1 cellular context compared by ENCODE assay signal in the genomic region with DNA sequence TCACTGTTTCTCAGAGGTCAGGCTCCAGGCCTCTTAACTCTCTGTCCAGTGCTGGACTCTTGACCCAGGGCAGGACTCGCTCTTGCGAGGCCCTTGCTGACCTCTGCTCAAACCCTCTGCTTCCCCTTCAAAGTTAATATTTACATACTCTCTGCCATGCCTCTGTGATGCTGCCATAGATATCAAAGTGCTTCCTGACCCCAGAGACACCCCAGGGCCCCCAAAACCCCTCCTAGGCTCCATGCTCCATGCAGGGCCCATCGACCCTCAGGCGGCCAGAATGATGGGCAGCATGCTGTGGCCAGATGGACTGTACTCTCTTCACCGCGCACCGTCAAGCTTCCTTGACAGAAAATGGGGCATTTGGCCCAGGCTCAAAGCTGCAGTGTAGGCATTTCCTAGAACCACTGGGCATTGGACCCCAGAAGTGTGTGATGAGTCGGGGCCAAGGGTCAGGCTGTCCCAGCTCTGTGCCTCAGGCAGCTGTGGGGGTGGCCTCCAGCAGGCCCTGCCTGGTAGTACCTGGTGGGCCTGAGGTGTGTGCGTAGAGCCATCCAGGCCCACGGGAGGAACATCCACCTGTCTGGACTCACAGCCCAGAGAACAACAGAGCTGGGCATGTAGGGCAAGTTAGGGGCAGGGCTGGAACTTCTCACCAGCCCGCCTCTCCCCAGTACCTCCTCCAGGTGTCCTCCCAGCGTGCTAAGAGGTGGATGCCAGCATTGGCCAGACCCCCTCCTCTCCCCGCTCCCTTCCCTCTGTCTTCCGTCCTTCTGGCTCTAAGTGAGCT.
A peak's percentile ranks its signal among the peaks of the same experiment; 100 is the strongest.
TF ChIP-seq lines count a peak whose summit lies in the region.

No MANE protein-coding gene starts in this region.

TF ChIP-seq in HepG2, 621 proteins besides CTCF, POLR2A, EP300 and RAD21 (continued from another document and continues in another):
- TF ChIP-seq, protein P1, sequence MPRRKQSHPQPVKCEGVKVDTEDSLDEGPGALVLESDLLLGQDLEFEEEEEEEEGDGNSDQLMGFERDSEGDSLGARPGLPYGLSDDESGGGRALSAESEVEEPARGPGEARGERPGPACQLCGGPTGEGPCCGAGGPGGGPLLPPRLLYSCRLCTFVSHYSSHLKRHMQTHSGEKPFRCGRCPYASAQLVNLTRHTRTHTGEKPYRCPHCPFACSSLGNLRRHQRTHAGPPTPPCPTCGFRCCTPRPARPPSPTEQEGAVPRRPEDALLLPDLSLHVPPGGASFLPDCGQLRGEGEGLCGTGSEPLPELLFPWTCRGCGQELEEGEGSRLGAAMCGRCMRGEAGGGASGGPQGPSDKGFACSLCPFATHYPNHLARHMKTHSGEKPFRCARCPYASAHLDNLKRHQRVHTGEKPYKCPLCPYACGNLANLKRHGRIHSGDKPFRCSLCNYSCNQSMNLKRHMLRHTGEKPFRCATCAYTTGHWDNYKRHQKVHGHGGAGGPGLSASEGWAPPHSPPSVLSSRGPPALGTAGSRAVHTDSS (CRISPR knock-in tag; conservative IDR thresholded peaks at IDR 0.05) = no peak
- TF ChIP-seq, protein P2, sequence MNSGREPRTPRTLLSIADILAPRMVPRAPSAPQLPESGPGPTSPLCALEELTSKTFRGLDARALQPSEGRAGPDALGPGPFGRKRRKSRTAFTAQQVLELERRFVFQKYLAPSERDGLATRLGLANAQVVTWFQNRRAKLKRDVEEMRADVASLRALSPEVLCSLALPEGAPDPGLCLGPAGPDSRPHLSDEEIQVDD (CRISPR knock-in tag; IDR thresholded peaks at IDR 0.05; ENCODE audit: borderline replicate concordance) = no peak; the same call in 1 of the 2 replicates
- TF ChIP-seq ATF1 (CRISPR knock-in tag; IDR thresholded peaks at IDR 0.05) = no peak
- TF ChIP-seq KLF9 (CRISPR knock-in tag; IDR thresholded peaks at IDR 0.05; ENCODE audit: low read depth) = no peak
- TF ChIP-seq NONO (IDR thresholded peaks at IDR 0.05) = no peak
- TF ChIP-seq NONO (CRISPR knock-in tag; conservative IDR thresholded peaks at IDR 0.05) = no peak
- TF ChIP-seq GTF3A (CRISPR knock-in tag; conservative IDR thresholded peaks at IDR 0.05) = peak; percentile 23; the same call in 1 of the 2 replicates
- TF ChIP-seq MBNL3 (CRISPR knock-in tag; conservative IDR thresholded peaks at IDR 0.05) = no peak
- TF ChIP-seq PAX8 (CRISPR knock-in tag; IDR thresholded peaks at IDR 0.05; ENCODE audit: borderline replicate concordance) = no peak
- TF ChIP-seq, protein P3, sequence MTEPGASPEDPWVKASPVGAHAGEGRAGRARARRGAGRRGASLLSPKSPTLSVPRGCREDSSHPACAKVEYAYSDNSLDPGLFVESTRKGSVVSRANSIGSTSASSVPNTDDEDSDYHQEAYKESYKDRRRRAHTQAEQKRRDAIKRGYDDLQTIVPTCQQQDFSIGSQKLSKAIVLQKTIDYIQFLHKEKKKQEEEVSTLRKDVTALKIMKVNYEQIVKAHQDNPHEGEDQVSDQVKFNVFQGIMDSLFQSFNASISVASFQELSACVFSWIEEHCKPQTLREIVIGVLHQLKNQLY (CRISPR knock-in tag; IDR thresholded peaks at IDR 0.05) = peak; percentile 78; the same call in 1 of the 2 replicates
- no peak for TF ChIP-seq TAF1 (CRISPR knock-in tag; IDR thresholded peaks at IDR 0.05)
- no peak for TF ChIP-seq HOXD1 (CRISPR knock-in tag; IDR thresholded peaks at IDR 0.05)
- no peak for TF ChIP-seq RORA (CRISPR knock-in tag; IDR thresholded peaks at IDR 0.05)
- TF ChIP-seq SIX1 (CRISPR knock-in tag; IDR thresholded peaks at IDR 0.05; ENCODE audit: borderline replicate concordance) = peak; percentile 62; the same call in 1 of the 2 replicates
- no peak; the same call in 1 of the 2 replicates for TF ChIP-seq ZNF180 (CRISPR knock-in tag; IDR thresholded peaks at IDR 0.05; ENCODE audit: borderline replicate concordance, low read depth)
- TF ChIP-seq, protein P4, sequence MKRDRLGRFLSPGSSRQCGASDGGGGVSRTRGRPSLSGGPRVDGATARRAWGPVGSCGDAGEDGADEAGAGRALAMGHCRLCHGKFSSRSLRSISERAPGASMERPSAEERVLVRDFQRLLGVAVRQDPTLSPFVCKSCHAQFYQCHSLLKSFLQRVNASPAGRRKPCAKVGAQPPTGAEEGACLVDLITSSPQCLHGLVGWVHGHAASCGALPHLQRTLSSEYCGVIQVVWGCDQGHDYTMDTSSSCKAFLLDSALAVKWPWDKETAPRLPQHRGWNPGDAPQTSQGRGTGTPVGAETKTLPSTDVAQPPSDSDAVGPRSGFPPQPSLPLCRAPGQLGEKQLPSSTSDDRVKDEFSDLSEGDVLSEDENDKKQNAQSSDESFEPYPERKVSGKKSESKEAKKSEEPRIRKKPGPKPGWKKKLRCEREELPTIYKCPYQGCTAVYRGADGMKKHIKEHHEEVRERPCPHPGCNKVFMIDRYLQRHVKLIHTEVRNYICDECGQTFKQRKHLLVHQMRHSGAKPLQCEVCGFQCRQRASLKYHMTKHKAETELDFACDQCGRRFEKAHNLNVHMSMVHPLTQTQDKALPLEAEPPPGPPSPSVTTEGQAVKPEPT (CRISPR knock-in tag; IDR thresholded peaks at IDR 0.05; ENCODE audit: low read depth) = no peak
- TF ChIP-seq, protein P5, sequence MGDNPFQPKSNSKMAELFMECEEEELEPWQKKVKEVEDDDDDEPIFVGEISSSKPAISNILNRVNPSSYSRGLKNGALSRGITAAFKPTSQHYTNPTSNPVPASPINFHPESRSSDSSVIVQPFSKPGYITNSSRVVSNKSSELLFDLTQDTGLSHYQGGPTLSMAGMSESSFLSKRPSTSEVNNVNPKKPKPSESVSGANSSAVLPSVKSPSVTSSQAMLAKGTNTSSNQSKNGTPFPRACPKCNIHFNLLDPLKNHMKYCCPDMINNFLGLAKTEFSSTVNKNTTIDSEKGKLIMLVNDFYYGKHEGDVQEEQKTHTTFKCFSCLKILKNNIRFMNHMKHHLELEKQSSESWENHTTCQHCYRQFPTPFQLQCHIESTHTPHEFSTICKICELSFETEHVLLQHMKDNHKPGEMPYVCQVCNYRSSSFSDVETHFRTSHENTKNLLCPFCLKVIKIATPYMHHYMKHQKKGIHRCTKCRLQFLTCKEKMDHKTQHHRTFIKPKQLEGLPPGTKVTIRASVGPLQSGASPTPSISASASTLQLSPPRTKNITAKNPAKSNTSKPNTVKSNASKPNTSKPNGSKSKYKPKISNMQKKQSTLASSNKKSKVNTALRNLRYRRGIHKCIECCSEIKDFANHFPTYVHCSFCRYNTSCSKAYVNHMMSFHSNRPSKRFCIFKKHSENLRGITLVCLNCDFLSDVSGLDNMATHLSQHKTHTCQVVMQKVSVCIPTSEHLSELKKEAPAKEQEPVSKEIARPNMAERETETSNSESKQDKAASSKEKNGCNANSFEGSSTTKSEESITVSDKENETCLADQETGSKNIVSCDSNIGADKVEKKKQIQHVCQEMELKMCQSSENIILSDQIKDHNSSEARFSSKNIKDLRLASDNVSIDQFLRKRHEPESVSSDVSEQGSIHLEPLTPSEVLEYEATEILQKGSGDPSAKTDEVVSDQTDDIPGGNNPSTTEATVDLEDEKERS (CRISPR knock-in tag; IDR thresholded peaks at IDR 0.05) = peak; percentile 25; the same call in 1 of the 2 replicates
- TF ChIP-seq ZBTB7A (CRISPR knock-in tag; IDR thresholded peaks at IDR 0.05) = peak; percentile 85
- TF ChIP-seq, protein P6, sequence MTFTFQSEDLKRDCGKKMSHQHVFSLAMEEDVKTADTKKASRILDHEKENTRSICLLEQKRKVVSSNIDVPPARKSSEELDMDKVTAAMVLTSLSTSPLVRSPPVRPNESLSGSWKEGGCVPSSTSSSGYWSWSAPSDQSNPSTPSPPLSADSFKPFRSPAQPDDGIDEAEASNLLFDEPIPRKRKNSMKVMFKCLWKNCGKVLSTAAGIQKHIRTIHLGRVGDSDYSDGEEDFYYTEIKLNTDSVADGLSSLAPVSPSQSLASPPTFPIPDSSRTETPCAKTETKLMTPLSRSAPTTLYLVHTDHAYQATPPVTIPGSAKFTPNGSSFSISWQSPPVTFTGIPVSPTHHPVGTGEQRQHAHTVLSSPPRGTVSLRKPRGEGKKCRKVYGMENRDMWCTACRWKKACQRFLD (CRISPR knock-in tag; IDR thresholded peaks at IDR 0.05; ENCODE audit: borderline replicate concordance) = peak; percentile 87; the same call in 1 of the 2 replicates
- TF ChIP-seq NBN (conservative IDR thresholded peaks at IDR 0.05) = no peak
- no peak for TF ChIP-seq NR1H2 (CRISPR knock-in tag; IDR thresholded peaks at IDR 0.05; ENCODE audit: borderline replicate concordance, low read depth)
- no peak for TF ChIP-seq SMARCC2 (IDR thresholded peaks at IDR 0.05)
- TF ChIP-seq ZNF879 (CRISPR knock-in tag; IDR thresholded peaks at IDR 0.05) = no peak
- peak; percentile 95 for TF ChIP-seq RXRA (CRISPR knock-in tag; IDR thresholded peaks at IDR 0.05)
- TF ChIP-seq, protein P7, sequence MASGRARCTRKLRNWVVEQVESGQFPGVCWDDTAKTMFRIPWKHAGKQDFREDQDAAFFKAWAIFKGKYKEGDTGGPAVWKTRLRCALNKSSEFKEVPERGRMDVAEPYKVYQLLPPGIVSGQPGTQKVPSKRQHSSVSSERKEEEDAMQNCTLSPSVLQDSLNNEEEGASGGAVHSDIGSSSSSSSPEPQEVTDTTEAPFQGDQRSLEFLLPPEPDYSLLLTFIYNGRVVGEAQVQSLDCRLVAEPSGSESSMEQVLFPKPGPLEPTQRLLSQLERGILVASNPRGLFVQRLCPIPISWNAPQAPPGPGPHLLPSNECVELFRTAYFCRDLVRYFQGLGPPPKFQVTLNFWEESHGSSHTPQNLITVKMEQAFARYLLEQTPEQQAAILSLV (CRISPR knock-in tag; IDR thresholded peaks at IDR 0.05; ENCODE audit: borderline replicate concordance) = peak; percentile 85; the same call in 1 of the 2 replicates
- TF ChIP-seq REXO4 (CRISPR knock-in tag; IDR thresholded peaks at IDR 0.05; ENCODE audit: borderline replicate concordance) = no peak
- TF ChIP-seq SRSF4 (IDR thresholded peaks at IDR 0.05; ENCODE audit: low read depth, low read length, poor library complexity, severe bottlenecking) = no peak
- TF ChIP-seq ZNF331 (CRISPR knock-in tag; IDR thresholded peaks at IDR 0.05) = peak; percentile 65; the same call in 1 of the 2 replicates
- no peak; the same call in 1 of the 2 replicates for TF ChIP-seq ZNF761 (CRISPR knock-in tag; conservative IDR thresholded peaks at IDR 0.05)
- TF ChIP-seq, protein P8, sequence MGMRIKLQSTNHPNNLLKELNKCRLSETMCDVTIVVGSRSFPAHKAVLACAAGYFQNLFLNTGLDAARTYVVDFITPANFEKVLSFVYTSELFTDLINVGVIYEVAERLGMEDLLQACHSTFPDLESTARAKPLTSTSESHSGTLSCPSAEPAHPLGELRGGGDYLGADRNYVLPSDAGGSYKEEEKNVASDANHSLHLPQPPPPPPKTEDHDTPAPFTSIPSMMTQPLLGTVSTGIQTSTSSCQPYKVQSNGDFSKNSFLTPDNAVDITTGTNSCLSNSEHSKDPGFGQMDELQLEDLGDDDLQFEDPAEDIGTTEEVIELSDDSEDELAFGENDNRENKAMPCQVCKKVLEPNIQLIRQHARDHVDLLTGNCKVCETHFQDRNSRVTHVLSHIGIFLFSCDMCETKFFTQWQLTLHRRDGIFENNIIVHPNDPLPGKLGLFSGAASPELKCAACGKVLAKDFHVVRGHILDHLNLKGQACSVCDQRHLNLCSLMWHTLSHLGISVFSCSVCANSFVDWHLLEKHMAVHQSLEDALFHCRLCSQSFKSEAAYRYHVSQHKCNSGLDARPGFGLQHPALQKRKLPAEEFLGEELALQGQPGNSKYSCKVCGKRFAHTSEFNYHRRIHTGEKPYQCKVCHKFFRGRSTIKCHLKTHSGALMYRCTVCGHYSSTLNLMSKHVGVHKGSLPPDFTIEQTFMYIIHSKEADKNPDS (CRISPR knock-in tag; IDR thresholded peaks at IDR 0.05) = peak; percentile 85
- TF ChIP-seq, protein P9, sequence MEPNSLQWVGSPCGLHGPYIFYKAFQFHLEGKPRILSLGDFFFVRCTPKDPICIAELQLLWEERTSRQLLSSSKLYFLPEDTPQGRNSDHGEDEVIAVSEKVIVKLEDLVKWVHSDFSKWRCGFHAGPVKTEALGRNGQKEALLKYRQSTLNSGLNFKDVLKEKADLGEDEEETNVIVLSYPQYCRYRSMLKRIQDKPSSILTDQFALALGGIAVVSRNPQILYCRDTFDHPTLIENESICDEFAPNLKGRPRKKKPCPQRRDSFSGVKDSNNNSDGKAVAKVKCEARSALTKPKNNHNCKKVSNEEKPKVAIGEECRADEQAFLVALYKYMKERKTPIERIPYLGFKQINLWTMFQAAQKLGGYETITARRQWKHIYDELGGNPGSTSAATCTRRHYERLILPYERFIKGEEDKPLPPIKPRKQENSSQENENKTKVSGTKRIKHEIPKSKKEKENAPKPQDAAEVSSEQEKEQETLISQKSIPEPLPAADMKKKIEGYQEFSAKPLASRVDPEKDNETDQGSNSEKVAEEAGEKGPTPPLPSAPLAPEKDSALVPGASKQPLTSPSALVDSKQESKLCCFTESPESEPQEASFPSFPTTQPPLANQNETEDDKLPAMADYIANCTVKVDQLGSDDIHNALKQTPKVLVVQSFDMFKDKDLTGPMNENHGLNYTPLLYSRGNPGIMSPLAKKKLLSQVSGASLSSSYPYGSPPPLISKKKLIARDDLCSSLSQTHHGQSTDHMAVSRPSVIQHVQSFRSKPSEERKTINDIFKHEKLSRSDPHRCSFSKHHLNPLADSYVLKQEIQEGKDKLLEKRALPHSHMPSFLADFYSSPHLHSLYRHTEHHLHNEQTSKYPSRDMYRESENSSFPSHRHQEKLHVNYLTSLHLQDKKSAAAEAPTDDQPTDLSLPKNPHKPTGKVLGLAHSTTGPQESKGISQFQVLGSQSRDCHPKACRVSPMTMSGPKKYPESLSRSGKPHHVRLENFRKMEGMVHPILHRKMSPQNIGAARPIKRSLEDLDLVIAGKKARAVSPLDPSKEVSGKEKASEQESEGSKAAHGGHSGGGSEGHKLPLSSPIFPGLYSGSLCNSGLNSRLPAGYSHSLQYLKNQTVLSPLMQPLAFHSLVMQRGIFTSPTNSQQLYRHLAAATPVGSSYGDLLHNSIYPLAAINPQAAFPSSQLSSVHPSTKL (CRISPR knock-in tag; IDR thresholded peaks at IDR 0.05) = peak; percentile 90
- peak; percentile 95 for TF ChIP-seq KDM6A (CRISPR knock-in tag; IDR thresholded peaks at IDR 0.05; ENCODE audit: low read depth)
- TF ChIP-seq HNRNPUL1 (IDR thresholded peaks at IDR 0.05; ENCODE audit: low read depth, low read length) = no peak
- TF ChIP-seq ZNF460 (CRISPR knock-in tag; IDR thresholded peaks at IDR 0.05; ENCODE audit: borderline replicate concordance) = no peak
- no peak for TF ChIP-seq ZNF382 (CRISPR knock-in tag; IDR thresholded peaks at IDR 0.05; ENCODE audit: borderline replicate concordance)
- no peak for TF ChIP-seq HMGA1 (CRISPR knock-in tag; conservative IDR thresholded peaks at IDR 0.05)
- peak; percentile 69; the same call in 1 of the 2 replicates for TF ChIP-seq ZNF253 (CRISPR knock-in tag; IDR thresholded peaks at IDR 0.05; ENCODE audit: borderline replicate concordance)
- TF ChIP-seq EHMT2 (IDR thresholded peaks at IDR 0.05; ENCODE audit: borderline replicate concordance, low read depth, low read length) = peak; percentile 77; the same call in 1 of the 2 replicates
- no peak for TF ChIP-seq RFXANK (CRISPR knock-in tag; IDR thresholded peaks at IDR 0.05)
- TF ChIP-seq, protein P10, sequence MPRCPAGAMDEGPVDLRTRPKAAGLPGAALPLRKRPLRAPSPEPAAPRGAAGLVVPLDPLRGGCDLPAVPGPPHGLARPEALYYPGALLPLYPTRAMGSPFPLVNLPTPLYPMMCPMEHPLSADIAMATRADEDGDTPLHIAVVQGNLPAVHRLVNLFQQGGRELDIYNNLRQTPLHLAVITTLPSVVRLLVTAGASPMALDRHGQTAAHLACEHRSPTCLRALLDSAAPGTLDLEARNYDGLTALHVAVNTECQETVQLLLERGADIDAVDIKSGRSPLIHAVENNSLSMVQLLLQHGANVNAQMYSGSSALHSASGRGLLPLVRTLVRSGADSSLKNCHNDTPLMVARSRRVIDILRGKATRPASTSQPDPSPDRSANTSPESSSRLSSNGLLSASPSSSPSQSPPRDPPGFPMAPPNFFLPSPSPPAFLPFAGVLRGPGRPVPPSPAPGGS (CRISPR knock-in tag; IDR thresholded peaks at IDR 0.05) = peak; percentile 54; the same call in 1 of the 2 replicates
- no peak; the same call in 1 of the 2 replicates for TF ChIP-seq ZNF614 (CRISPR knock-in tag; IDR thresholded peaks at IDR 0.05; ENCODE audit: borderline replicate concordance)
